1 cellular context compared by ENCODE assay signal in the genomic region with DNA sequence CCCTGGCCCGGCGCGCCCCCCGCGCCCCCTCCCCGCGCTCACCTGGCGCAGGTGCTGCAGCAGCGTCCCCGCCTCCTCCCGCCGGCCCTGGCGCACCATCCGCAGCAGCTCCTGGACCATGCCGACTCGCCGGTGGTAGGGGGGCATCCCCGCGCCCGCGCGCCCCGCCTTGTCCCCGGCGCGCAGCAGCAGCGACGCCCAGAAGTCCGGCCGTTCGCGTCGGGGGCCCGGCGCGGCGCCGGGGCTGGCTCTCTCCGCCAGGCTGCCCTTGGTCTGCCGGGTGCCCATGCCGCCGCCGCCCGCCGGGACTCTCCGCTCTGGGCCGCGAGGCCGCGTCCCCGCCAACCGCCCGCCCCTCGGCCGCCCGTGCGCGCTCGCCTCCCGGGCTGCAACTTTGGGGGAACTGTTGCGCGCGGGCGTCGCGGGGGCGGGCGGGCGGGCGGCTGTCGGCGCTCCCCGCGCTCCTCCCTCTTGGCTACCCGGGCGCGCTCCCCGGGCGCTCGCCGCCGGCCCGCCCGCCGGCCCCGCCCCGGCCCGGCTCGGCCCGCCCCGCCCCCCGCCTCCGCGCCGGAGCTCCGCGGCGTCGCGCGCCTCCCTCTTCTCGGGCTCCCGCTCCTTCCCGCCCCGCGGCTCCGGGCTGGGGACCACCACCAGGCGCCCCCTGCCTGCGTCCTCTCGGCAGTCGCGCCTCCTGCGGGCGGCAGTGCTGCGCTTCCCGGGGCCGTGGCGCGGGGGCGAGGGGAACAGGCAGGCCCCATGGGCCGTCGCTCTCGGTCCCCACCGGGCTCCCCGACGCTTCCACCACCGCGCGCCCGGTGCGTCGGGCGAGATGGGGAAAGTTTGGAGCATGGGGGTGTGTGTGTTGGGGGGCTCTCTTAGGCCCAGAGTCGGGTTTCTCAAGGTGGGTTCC.
TF ChIP-seq lines count a peak whose summit lies in the region.

A gene with protein sequence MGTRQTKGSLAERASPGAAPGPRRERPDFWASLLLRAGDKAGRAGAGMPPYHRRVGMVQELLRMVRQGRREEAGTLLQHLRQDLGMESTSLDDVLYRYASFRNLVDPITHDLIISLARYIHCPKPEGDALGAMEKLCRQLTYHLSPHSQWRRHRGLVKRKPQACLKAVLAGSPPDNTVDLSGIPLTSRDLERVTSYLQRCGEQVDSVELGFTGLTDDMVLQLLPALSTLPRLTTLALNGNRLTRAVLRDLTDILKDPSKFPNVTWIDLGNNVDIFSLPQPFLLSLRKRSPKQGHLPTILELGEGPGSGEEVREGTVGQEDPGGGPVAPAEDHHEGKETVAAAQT (minus strand): TSS at position 491 of the 910 bp plus-strand sequence. CDS start 203 bp downstream, at position 288.

TF ChIP-seq in HEK293, 187 proteins besides CTCF, POLR2A, EP300 and RAD21 (continued from another document):
- TF ChIP-seq REST (tag by site-specific recombination; IDR thresholded peaks at IDR 0.05), result no peak
